ENCODE assay signal across 8 cellular contexts in genomic region chr12:56359851-56360767, GRCh38. TPM values are rescaled to one million over a fixed set of nuclear protein-coding genes. Genes with fewer than 3 reads are reported as not detected.
DNase-seq lines count a peak whose midpoint lies in the region; ATAC-seq and TF ChIP-seq lines count a peak whose summit lies in the region.

Gene STAT2 (minus strand): TSS chr12:56360107. CDS start chr12:56356571, 3,536 bp downstream.

- TF ChIP-seq EP300 in ovary (IDR thresholded peaks at IDR 0.05): peak; percentile 76

- peak within 1 kb of the TSS; percentile 92 for H3K4me3 Mint-ChIP-seq in activated naive CD8-positive, alpha-beta T cell treated with anti-CD3 and anti-CD28 coated beads, Interleukin-2, amount 50 U/mL, for 24 hours

- H3K27ac ChIP-seq in ovary (peak within 1 kb of the TSS; percentile 32 to 83), thyroid gland (peak within 1 kb of the TSS; percentile 90 to 96 (median 92))

- intact Hi-C loops in Right ventricle myocardium inferior (cut with DNase I) (loop anchor here (1.0 to 5.0 kb wide), 2 partner anchors 87 to 104 kb away; partner anchors contain the start of gene TIMELESS), ovary (cut with DNase I) (loop anchor here in 1 of 4 donors (10.0 kb wide), 1 partner anchor 95 kb away; the partner anchor contains the start of gene MIP), thyroid gland (cut with DNase I) (loop anchor here (10.0 kb wide), 1 partner anchor 95 kb away; the partner anchor contains the start of gene MIP)

- peak; percentile 33 for TF ChIP-seq POLR2A in ovary (IDR thresholded peaks at IDR 0.05)
- peak in 1 of 2 donors; percentile 81 for TF ChIP-seq POLR2A in thyroid gland (IDR thresholded peaks at IDR 0.05)

- H3K4me1 Mint-ChIP-seq in activated naive CD8-positive, alpha-beta T cell treated with anti-CD3 and anti-CD28 coated beads, Interleukin-2, amount 50 U/mL, for 24 hours: peaks cover 35% of the 10 kb centered on the region

- H3K4me1 ChIP-seq in ovary (ENCODE audit: insufficient read depth) (peaks cover 6% of the 10 kb centered on the region), thyroid gland (peaks cover 14 to 21% of the 10 kb centered on the region in 2 donors)

- H3K9me3 Mint-ChIP-seq in activated naive CD8-positive, alpha-beta T cell treated with anti-CD3 and anti-CD28 coated beads, Interleukin-2, amount 50 U/mL, for 24 hours: no peaks in the 10 kb centered on the region

- peaks cover 6% of the 10 kb centered on the region for H3K36me3 Mint-ChIP-seq in activated naive CD8-positive, alpha-beta T cell treated with anti-CD3 and anti-CD28 coated beads, Interleukin-2, amount 50 U/mL, for 24 hours (ENCODE audit: low read depth)

- H3K9me3 ChIP-seq in ovary (no peaks in the 10 kb centered on the region), thyroid gland (no peaks in the 10 kb centered on the region)

- ATAC-seq in HG02763 (IDR thresholded peaks at IDR 0.05; ENCODE audit: unreplicated experiment) (peak; percentile 94), Right ventricle myocardium inferior (peak; percentile 99)
- ATAC-seq in activated naive CD8-positive, alpha-beta T cell treated with anti-CD3 and anti-CD28 coated beads, Interleukin-2, amount 50 U/mL, for 24 hours: peak; percentile 97

- TF ChIP-seq CTCF in GM12865 (IDR thresholded peaks at IDR 0.05; ENCODE audit: insufficient read depth, low read depth, low read length, missing control alignments) (no peak), ovary (IDR thresholded peaks at IDR 0.05) (no peak), thyroid gland (IDR thresholded peaks at IDR 0.05) (no peak)

- H3K27me3 Mint-ChIP-seq in activated naive CD8-positive, alpha-beta T cell treated with anti-CD3 and anti-CD28 coated beads, Interleukin-2, amount 50 U/mL, for 24 hours: no peaks in the 10 kb centered on the region

- H3K4me3 ChIP-seq in GM12865 (ENCODE audit: low read depth, low read length) (peak within 1 kb of the TSS; percentile 96), ovary (peak within 1 kb of the TSS; percentile 83), thyroid gland (replicated peaks in 1 of 3) (peak within 1 kb of the TSS in 2 of 3 donors; percentile 48 to 92)

- no peaks in the 10 kb centered on the region for H3K36me3 ChIP-seq in ovary
- peaks cover 10 to 16% of the 10 kb centered on the region in 2 donors for H3K36me3 ChIP-seq in thyroid gland

- peak; percentile 100 for DNase-seq in GM12865 (ENCODE audit: low read depth)
- DNase-seq in NCI-H1417 treated with DMSO at 0.1 percent for 48 hours (lab: John Stamatoyannopoulos, UW): peak; percentile 99
- DNase-seq in SW480 (ENCODE audit: low spot score): peak; percentile 99
- peak; percentile 99 for DNase-seq in activated naive CD8-positive, alpha-beta T cell treated with anti-CD3 and anti-CD28 coated beads, Interleukin-2, amount 50 U/mL, for 24 hours
- DNase-seq in Right ventricle myocardium inferior (ENCODE audit: missing footprints): peak; percentile 99
- DNase-seq in ovary: peak; percentile 98 to 99 (median 98)
- DNase-seq in thyroid gland: peak; percentile 99 to 100

- H3K27me3 ChIP-seq in ovary (no peaks in the 10 kb centered on the region), thyroid gland (no peaks in the 10 kb centered on the region)

- whole genome bisulfite sequencing in ovary, 3 donors: 0% methylated on average over 48 to 54 of the region's 54 CpGs
- 1% methylated on average over 41 to 52 of the region's 54 CpGs for WGBS in thyroid gland, 2 donors

- H3K27ac Mint-ChIP-seq in activated naive CD8-positive, alpha-beta T cell treated with anti-CD3 and anti-CD28 coated beads, Interleukin-2, amount 50 U/mL, for 24 hours: peak within 1 kb of the TSS; percentile 90

RNA-seq across cellular contexts. Expression of gene STAT2, which starts in this region (rescaled TPM):
- total RNA-seq in Right ventricle myocardium inferior (31.6 TPM), ovary (100 to 1,000 TPM in 3 of 7 donors, 10 to 100 TPM in 4; 81.5 to 161 (median 90.2) TPM), thyroid gland (100 to 1,000 TPM; 121 to 166 (median 146) TPM)
- 100 to 1,000 TPM in 1 of 2 donors, 10 to 100 TPM in 1; 56.1 to 122 TPM for polyA plus RNA-seq in ovary

Comparison
In these comparisons a context has a peak if more than half of its experiments do, and no peak if none do; other contexts are left out.
1. Peak in every context shown above with its lines: DNase-seq, ATAC-seq, H3K4me3 ChIP-seq and H3K27ac ChIP-seq.